17 cellular contexts compared by ENCODE assay signal in genomic region chr16:20611975-20612471, GRCh38. TPM values are rescaled to one million over a fixed set of nuclear protein-coding genes. Genes with fewer than 3 reads are reported as not detected.
A peak's percentile ranks its signal among the peaks of the same experiment; 100 is the strongest.
DNase-seq lines count a peak whose midpoint lies in the region; ATAC-seq and TF ChIP-seq lines count a peak whose summit lies in the region.
"Had no signal": no experiment of that assay in that cellular context is flagged by ENCODE, and none has a peak within 500 bp of the region (broad histone marks: within the 10 kb centered on the region; RNA-seq: fewer than 3 reads in every experiment).

No MANE protein-coding gene starts in this region.

- peaks cover 0 to 28% of the 10 kb centered on the region in 2 donors for H3K4me1 ChIP-seq in right atrium auricular region
- no peaks in the 10 kb centered on the region for H3K4me1 ChIP-seq in gastrocnemius medialis
- H3K4me1 ChIP-seq: BE2C had no signal

- TF ChIP-seq POLR2A in gastrocnemius medialis (IDR thresholded peaks at IDR 0.05): no peak

- peak overlapping the region; percentile 36 to 76 for H3K27ac ChIP-seq in right atrium auricular region
- peak overlapping the region in 3 of 4 donors; percentile 31 to 61 (median 32) for H3K27ac ChIP-seq in gastrocnemius medialis

- no peaks in the 10 kb centered on the region for H3K36me3 ChIP-seq in right atrium auricular region
- no peaks in the 10 kb centered on the region for H3K36me3 ChIP-seq in gastrocnemius medialis
- H3K36me3 ChIP-seq: BE2C had no signal

- H3K9me3 ChIP-seq in right atrium auricular region (no peaks in the 10 kb centered on the region), gastrocnemius medialis (no peaks in the 10 kb centered on the region)
- H3K9me3 ChIP-seq: BE2C had no signal

- H3K4me3 ChIP-seq in right atrium auricular region (peak overlapping the region in 1 of 2 donors; percentile 9), gastrocnemius medialis (no peak overlapping the region)

- DNase-seq in NCI-H1092 (lab: John Stamatoyannopoulos, UW) (peak; percentile 85), SHP77 treated with DMSO at 0.1 percent for 48 hours (lab: John Stamatoyannopoulos, UW) (peak; percentile 52), right atrium auricular region (ENCODE audit: low spot score) (peak; percentile 81), gastrocnemius medialis (no peak), SW 1271 (lab: John Stamatoyannopoulos, UW) (no peak)
- DNase-seq in activated CD4-positive, alpha-beta T cell treated with anti-CD3 and anti-CD28 coated beads for 1 hour: no peak
- DNase-seq: activated naive CD8-positive, alpha-beta T cell treated with anti-CD3 and anti-CD28 coated beads, Interleukin-2, amount 10 ng/mL, durations not matched to agents 7 days and 5 days; BE2C; dermis blood vessel endothelial cell; foreskin fibroblast; kidney glomerular epithelial cell; stimulated activated CD4-positive, alpha-beta T cell treated with anti-CD3 and anti-CD28 coated beads, Interleukin-2, amount 100 ng/mL, for 24 hours had no signal

- H3K27me3 ChIP-seq in right atrium auricular region (no peaks in the 10 kb centered on the region), gastrocnemius medialis (no peaks in the 10 kb centered on the region)
- H3K27me3 ChIP-seq: BE2C had no signal

- intact Hi-C loops in gastrocnemius medialis (cut with DNase I; ENCODE audit: low total_unique reads): no loop called here

- in situ Hi-C loops in gastrocnemius medialis (cut with MboI; ENCODE audit: low sequenced_read_pairs in 4 of 4): no loop called here

- peak; percentile 28 to 43 for ATAC-seq in gastrocnemius medialis
- ATAC-seq in GM21381 (IDR thresholded peaks at IDR 0.05; ENCODE audit: unreplicated experiment): no peak
- no peak for ATAC-seq in HG03097 (IDR thresholded peaks at IDR 0.05; ENCODE audit: low FRiP score, unreplicated experiment)
- ATAC-seq: stimulated activated effector memory CD8-positive, alpha-beta T cell treated with anti-CD3 and anti-CD28 coated beads, Interleukin-12 subunit alpha, Interleukin-12 subunit beta, amount 100 ng/mL, for 72 hours had no signal

- TF ChIP-seq CTCF in right atrium auricular region (IDR thresholded peaks at IDR 0.05) (no peak), gastrocnemius medialis (IDR thresholded peaks at IDR 0.05 in 4 of 5, conservative IDR thresholded peaks at IDR 0.05 in 1 of 5) (no peak)

RNA-seq across cellular contexts. Expression of gene ACSM2B, which starts 35.9 kb away (rescaled TPM):
- total RNA-seq in right atrium auricular region: not detected
- total RNA-seq in gastrocnemius medialis: under 1 TPM in 2 of 4 donors, not detected in 2; 0.16 to 0.60 TPM
- total RNA-seq: activated naive CD8-positive, alpha-beta T cell treated with anti-CD3 and anti-CD28 coated beads, Interleukin-2, amount 10 ng/mL, durations not matched to agents 7 days and 5 days; osteoblast; RPMI7951 had no signal

Comparison
In these comparisons a context has a peak if more than half of its experiments do, and no peak if none do; other contexts are left out.
1. DNase-seq: peak in NCI-H1092 (single experiment), SHP77 treated with DMSO at 0.1 percent for 48 hours (single experiment) and right atrium auricular region (single experiment); none in gastrocnemius medialis (0 of 2), activated CD4-positive, alpha-beta T cell treated with anti-CD3 and anti-CD28 coated beads for 1 hour (single experiment) and SW 1271 (0 of 2).
2. ATAC-seq: peak in gastrocnemius medialis (2 of 2); none in GM21381 (single experiment) and HG03097 (single experiment).